ENCODE assay signal across 14 cellular contexts in genomic region chr15:59115047-59115446, GRCh38. TPM values are rescaled to one million over a fixed set of nuclear protein-coding genes. Genes with fewer than 3 reads are reported as not detected.
DNase-seq lines count a peak whose midpoint lies in the region; TF ChIP-seq lines count a peak whose summit lies in the region.
"Had no signal": no experiment of that assay in that cellular context is flagged by ENCODE, and none has a peak within 500 bp of the region (broad histone marks: within the 10 kb centered on the region; RNA-seq: fewer than 3 reads in every experiment).

No MANE protein-coding gene starts in this region.

- DNase-seq in H7 (peak; percentile 0), choroid plexus epithelial cell (ENCODE audit: low read depth) (peak; percentile 13), fibroblast of the aortic adventitia (ENCODE audit: low read depth) (peak; percentile 44), NCI-H2171 treated with DMSO at 0.1 percent for 48 hours (lab: John Stamatoyannopoulos, UW) (no peak), Kasumi-1 (lab: John Stamatoyannopoulos, UW) (no peak), hypothalamus (lab: John Stamatoyannopoulos, UW) (no peak)
- DNase-seq in stimulated activated CD4-positive, alpha-beta T cell treated with anti-CD3 and anti-CD28 coated beads, Interleukin-4, amount 100 ng/mL, for 1 hour, result no peak
- DNase-seq: CD8-positive, alpha-beta T cell; COR-L47; DMS153; DND-41; GDM1; GOT3 had no signal

- H3K36me3 ChIP-seq in H7 (replicated peaks; ENCODE audit: control insufficient read depth, insufficient read depth, low read length), result peaks cover 48% of the 10 kb centered on the region

- no peak for TF ChIP-seq CTCF in choroid plexus epithelial cell (conservative IDR thresholded peaks at IDR 0.05; ENCODE audit: low read depth, low read length)
- TF ChIP-seq CTCF in fibroblast of the aortic adventitia (IDR thresholded peaks at IDR 0.05; ENCODE audit: insufficient read depth, low read length), result no peak

- H3K27me3 ChIP-seq in H7 (ENCODE audit: control insufficient read depth, insufficient read depth, low read length), result no peaks in the 10 kb centered on the region

- H3K4me3 ChIP-seq in H7 (ENCODE audit: insufficient read depth, low read depth, low read length) (no peak overlapping the region), choroid plexus epithelial cell (ENCODE audit: low read depth, low read length) (no peak overlapping the region), fibroblast of the aortic adventitia (ENCODE audit: low read depth, low read length) (no peak overlapping the region)
- H3K4me3 ChIP-seq: HAP-1 had no signal

RNA-seq across cellular contexts. Expression of gene CCNB2, which starts 10.1 kb away (rescaled TPM):
- 103 and 128 TPM in 2 replicates for total RNA-seq in H7 (2014; rRNA removed; shearing (Covaris generic))
- total RNA-seq in fibroblast of the aortic adventitia (ENCODE audit: low replicate concordance), result 5.2 and 32.1 TPM in 2 replicates

Comparison
In these comparisons a context has a peak if more than half of its experiments do, and no peak if none do; other contexts are left out.
1. DNase-seq: peak in H7 (single experiment), choroid plexus epithelial cell (single experiment) and fibroblast of the aortic adventitia (single experiment); none in stimulated activated CD4-positive, alpha-beta T cell treated with anti-CD3 and anti-CD28 coated beads, Interleukin-4, amount 100 ng/mL, for 1 hour (single experiment), NCI-H2171 treated with DMSO at 0.1 percent for 48 hours (single experiment), Kasumi-1 (0 of 2) and hypothalamus (0 of 51).